In the genomic region with DNA sequence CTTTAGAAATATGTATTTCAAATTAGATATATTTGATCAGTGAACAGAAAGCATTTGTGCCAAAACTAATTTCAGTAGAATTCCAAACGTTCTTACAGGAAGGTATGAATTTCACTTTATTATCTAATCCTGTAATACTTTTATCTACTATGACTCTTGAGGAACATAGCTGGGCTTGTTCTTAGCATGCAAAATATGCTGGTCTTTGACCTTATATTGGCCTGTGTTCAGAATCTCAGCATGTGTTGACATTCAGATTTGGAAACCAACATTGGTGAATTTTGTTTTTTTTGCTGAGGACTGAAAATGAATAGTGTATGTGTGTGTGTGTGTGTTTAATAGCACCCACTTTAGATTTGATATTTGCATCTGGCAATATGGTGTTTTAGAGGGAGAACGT, we compare ENCODE assay signal across 18 cellular contexts.
"Had no signal": no experiment of that assay in that cellular context is flagged by ENCODE, and none has a peak within 500 bp of the region (broad histone marks: within the 10 kb centered on the region; RNA-seq: fewer than 3 reads in every experiment).

No MANE protein-coding gene starts in this region.

- ATAC-seq: activated CD8-positive, alpha-beta memory T cell treated with anti-CD3 and anti-CD28 coated beads, Interleukin-2, amount 10 ng/mL, durations not matched to agents 7 days and 5 days; esophagus mucosa; upper lobe of right lung had no signal

- DNase-seq: activated B cell treated with CpG ODN at 0.5 μM for 24 hours; activated CD4-positive, alpha-beta memory T cell treated with anti-CD3 and anti-CD28 coated beads for 36 hours; activated CD4-positive, alpha-beta T cell treated with anti-CD3 and anti-CD28 coated beads for 4 hours; activated CD8-positive, alpha-beta memory T cell treated with anti-CD3 and anti-CD28 coated beads, Interleukin-2, amount 10 ng/mL, durations not matched to agents 7 days and 5 days; activated naive CD8-positive, alpha-beta T cell treated with anti-CD3 and anti-CD28 coated beads for 36 hours; anterior cingulate cortex; effector CD8-positive, alpha-beta T cell; foreskin fibroblast; left cardiac atrium; midbrain; occipital lobe; posterior cingulate gyrus; retina; stimulated activated CD4-positive, alpha-beta T cell treated with anti-CD3 and anti-CD28 coated beads, Interleukin-1b, Interleukin-23, amount 100 ng/mL, for 48 hours; stimulated activated CD8-positive, alpha-beta memory T cell treated with anti-CD3 and anti-CD28 coated beads, Interleukin-4, amount 100 ng/mL, for 48 hours; stimulated activated naive CD4-positive, alpha-beta T cell; upper lobe of right lung had no signal

- H3K4me3 ChIP-seq: upper lobe of right lung had no signal

- H3K36me3 ChIP-seq: upper lobe of right lung had no signal

- H3K9me3 ChIP-seq: upper lobe of right lung had no signal

- H3K27me3 ChIP-seq: upper lobe of right lung had no signal

- H3K4me1 ChIP-seq: upper lobe of right lung had no signal

- H3K27ac ChIP-seq: upper lobe of right lung had no signal
